Comparison of ENCODE assay signal across 12 cellular contexts in genomic region chr2:20242727-20243377, GRCh38. TPM values are rescaled to one million over a fixed set of nuclear protein-coding genes. Genes with fewer than 3 reads are reported as not detected.
DNase-seq lines count a peak whose midpoint lies in the region; ATAC-seq and TF ChIP-seq lines count a peak whose summit lies in the region.
"Had no signal": no experiment of that assay in that cellular context is flagged by ENCODE, and none has a peak within 500 bp of the region (broad histone marks: within the 10 kb centered on the region; RNA-seq: fewer than 3 reads in every experiment).

No MANE protein-coding gene starts in this region.

- no TSS peak for BruUV-seq in Panc1 (replicated peaks; lab: Mats Ljungman, UMichigan)

- peaks cover 0 to 11% (median 6%) of the 10 kb centered on the region in 4 donors for H3K4me1 Mint-ChIP-seq in CD4-positive, CD25-positive, alpha-beta regulatory T cell

- intact Hi-C loops in Panc1 (cut with micrococcal nuclease; ENCODE audit: unreplicated experiment) = no loop called here
- intact Hi-C loops in transverse colon (cut with DNase I; ENCODE audit: low total_unique reads) = no loop called here

- H3K4me1 ChIP-seq in CD4-positive, CD25-positive, alpha-beta regulatory T cell (ENCODE audit: control insufficient read depth, insufficient read depth, low read length, poor library complexity, severe bottlenecking) = peaks cover 7% of the 10 kb centered on the region
- H3K4me1 ChIP-seq in DND-41 (ENCODE audit: insufficient read depth, low read length) (no peaks in the 10 kb centered on the region), Panc1 (ENCODE audit: control insufficient read depth, insufficient read depth, low read length) (no peaks in the 10 kb centered on the region), transverse colon (peaks cover 0 to 5% (median 0%) of the 10 kb centered on the region in 4 donors)

- no peak overlapping the region for H3K27ac ChIP-seq in CD4-positive, CD25-positive, alpha-beta regulatory T cell (ENCODE audit: insufficient read depth, low read length, poor library complexity, severe bottlenecking)
- no peak overlapping the region for H3K27ac ChIP-seq in DND-41 (ENCODE audit: low read length)
- no peak overlapping the region for H3K27ac ChIP-seq in Panc1 (ENCODE audit: low read length)
- no peak overlapping the region for H3K27ac ChIP-seq in transverse colon

- no peak overlapping the region for H2AFZ ChIP-seq in DND-41 (ENCODE audit: low read depth, low read length)

- H3K27ac Mint-ChIP-seq in CD4-positive, CD25-positive, alpha-beta regulatory T cell = peak overlapping the region in 2 of 3 donors; percentile 46 to 96

- no peak overlapping the region for H3K4me3 Mint-ChIP-seq in CD4-positive, CD25-positive, alpha-beta regulatory T cell

- no peaks in the 10 kb centered on the region for H3K9me3 ChIP-seq in CD4-positive, CD25-positive, alpha-beta regulatory T cell (ENCODE audit: control insufficient read depth in 2 of 2, low read length in 2 of 2)
- no peaks in the 10 kb centered on the region for H3K9me3 ChIP-seq in DND-41 (ENCODE audit: insufficient read depth, low read length, severe bottlenecking)
- no peaks in the 10 kb centered on the region for H3K9me3 ChIP-seq in Panc1 (ENCODE audit: control insufficient read depth, insufficient read depth, low read depth, low read length)
- no peaks in the 10 kb centered on the region for H3K9me3 ChIP-seq in transverse colon

- ATAC-seq in CD4-positive, CD25-positive, alpha-beta regulatory T cell (ENCODE audit: low read depth in 2 of 2) = peak in 1 of 2 donors; percentile 17
- ATAC-seq in DND-41 (ENCODE audit: insufficient read depth, low read depth) = peak; percentile 33
- peak; percentile 79 for ATAC-seq in Panc1
- no peak for ATAC-seq in HG03460 (IDR thresholded peaks at IDR 0.05; ENCODE audit: unreplicated experiment)

- TF ChIP-seq CTCF in DND-41 (IDR thresholded peaks at IDR 0.05; ENCODE audit: borderline replicate concordance, extremely low read depth, low read length, poor library complexity, severe bottlenecking) (no peak), Panc1 (IDR thresholded peaks at IDR 0.05) (no peak), transverse colon (IDR thresholded peaks at IDR 0.05) (no peak)

- H4K20me1 ChIP-seq in DND-41 (ENCODE audit: insufficient read depth, low read length) = peaks cover 2% of the 10 kb centered on the region; the same call in 1 of the 2 replicates

- H3K9ac ChIP-seq in DND-41 (ENCODE audit: low read depth, low read length) = no peak overlapping the region

- CTCF ChIA-PET in Panc1 (lab: Charles Lee) = interaction anchor here (0.5 kb wide), 1 partner anchor 14 kb away, joined by 14 read pairs; no protein-coding TSS in a partner anchor

- POLR2A ChIA-PET in Panc1 (lab: Charles Lee) = no interaction called here

- no peak overlapping the region for H3K4me3 ChIP-seq in CD4-positive, CD25-positive, alpha-beta regulatory T cell (ENCODE audit: low read depth, low read length)
- no peak overlapping the region for H3K4me3 ChIP-seq in DND-41 (ENCODE audit: low read depth in 1 of 2, low read length in 2 of 2)
- H3K4me3 ChIP-seq in Panc1 (ENCODE audit: low read depth in 2 of 2, low read length in 2 of 2) = no peak overlapping the region
- no peak overlapping the region for H3K4me3 ChIP-seq in transverse colon

- TF ChIP-seq EP300 in transverse colon (IDR thresholded peaks at IDR 0.05; ENCODE audit: low read depth) = no peak

- 20 to 67% methylated on average over 1 to 9 of the region's 9 CpGs for WGBS in transverse colon (ENCODE audit: low coverage in 1 of 2), 2 donors

- no peaks in the 10 kb centered on the region for H3K27me3 ChIP-seq in CD4-positive, CD25-positive, alpha-beta regulatory T cell (ENCODE audit: control insufficient read depth, insufficient read depth, low read length)
- H3K27me3 ChIP-seq in DND-41 (ENCODE audit: insufficient read depth, low read length, poor library complexity) (peaks cover 2% of the 10 kb centered on the region), Panc1 (ENCODE audit: control insufficient read depth, insufficient read depth, low read length) (no peaks in the 10 kb centered on the region), transverse colon (peaks cover 4% of the 10 kb centered on the region)

- H3K79me2 ChIP-seq in DND-41 (ENCODE audit: insufficient read depth, low read length) = no peaks in the 10 kb centered on the region

- DNase-seq in CD4-positive, CD25-positive, alpha-beta regulatory T cell = no peak
- DNase-seq in DND-41 (no peak), Panc1 (ENCODE audit: low read depth, low spot score) (no peak), kidney tubule cell (ENCODE audit: low spot score) (peak; percentile 19), D341Med (ENCODE audit: low spot score) (no peak), transverse colon (no peak), Ammon's horn (ENCODE audit: low spot score) (no peak)
- DNase-seq: activated CD4-positive, alpha-beta T cell treated with anti-CD3 and anti-CD28 coated beads for 4 hours; anterior cingulate cortex; GOT3; stimulated activated naive CD4-positive, alpha-beta T cell treated with Interleukin-2 at 50 U/mL for 16 hours had no signal

- H3K27me3 Mint-ChIP-seq in CD4-positive, CD25-positive, alpha-beta regulatory T cell = peaks cover 4% of the 10 kb centered on the region

- H3K36me3 ChIP-seq in CD4-positive, CD25-positive, alpha-beta regulatory T cell (ENCODE audit: control insufficient read depth, insufficient read depth, low read length) = peaks cover 9% of the 10 kb centered on the region
- peaks cover 11% of the 10 kb centered on the region; the same call in 1 of the 2 replicates for H3K36me3 ChIP-seq in DND-41 (ENCODE audit: insufficient read depth, low read length)
- peaks cover 4% of the 10 kb centered on the region; the same call in 1 of the 2 replicates for H3K36me3 ChIP-seq in Panc1 (ENCODE audit: control insufficient read depth, insufficient read depth, low read length)
- H3K36me3 ChIP-seq in transverse colon = peaks cover 0 to 9% (median 0%) of the 10 kb centered on the region in 4 donors

- peaks cover 0 to 3% (median 0%) of the 10 kb centered on the region in 7 donors for H3K9me3 Mint-ChIP-seq in CD4-positive, CD25-positive, alpha-beta regulatory T cell

- in situ Hi-C loops in Panc1 (cut with HindIII; ENCODE audit: low pct_unique_long_range_greater_than_20kb, low sequenced_read_pairs) = no loop called here
- in situ Hi-C loops in transverse colon (cut with MboI; ENCODE audit: low pct_ligation_motif_present in 1 of 4, low pct_unique_long_range_greater_than_20kb in 1 of 4, low sequenced_read_pairs in 3 of 4) = no loop called here

- peaks cover 7% of the 10 kb centered on the region for H3K36me3 Mint-ChIP-seq in CD4-positive, CD25-positive, alpha-beta regulatory T cell

- TF ChIP-seq POLR2A in transverse colon (IDR thresholded peaks at IDR 0.05) = no peak

- H3K4me2 ChIP-seq in DND-41 (ENCODE audit: insufficient read depth, low read length) = no peak overlapping the region

RNA-seq across cellular contexts. Expression of gene SDC1, which starts 17.9 kb away (rescaled TPM):
- not detected for total RNA-seq in CD4-positive, CD25-positive, alpha-beta regulatory T cell
- polyA plus RNA-seq in CD4-positive, CD25-positive, alpha-beta regulatory T cell = not detected
- total RNA-seq in Panc1 (2021; ENCODE audit: unreplicated experiment) (93.0 TPM), transverse colon (100 to 1,000 TPM; 103 to 192 (median 127) TPM)
- polyA plus RNA-seq in Panc1 (2012; ENCODE audit: insufficient read length) = 74.4 TPM

Comparison
In these comparisons a context has a peak if more than half of its experiments do, and no peak if none do; other contexts are left out.
1. RNA of gene SDC1, which starts 17.9 kb away (total RNA-seq): 103 to 192 TPM in transverse colon and 93.0 TPM in Panc1 (single experiment); not detected in CD4-positive, CD25-positive, alpha-beta regulatory T cell (single experiment); every median in the first group is over 10 times any median in the second.